19 cellular contexts compared by ENCODE assay signal in genomic region chr15:73822998-73823397, GRCh38. TPM values are rescaled to one million over a fixed set of nuclear protein-coding genes. Genes with fewer than 3 reads are reported as not detected.
DNase-seq lines count a peak whose midpoint lies in the region; TF ChIP-seq lines count a peak whose summit lies in the region.
"Had no signal": no experiment of that assay in that cellular context is flagged by ENCODE, and none has a peak within 500 bp of the region (broad histone marks: within the 10 kb centered on the region; RNA-seq: fewer than 3 reads in every experiment).

No MANE protein-coding gene starts in this region.

- H3K9ac ChIP-seq in GM23248: no peak overlapping the region

- no peak for TF ChIP-seq CTCF in choroid plexus epithelial cell (conservative IDR thresholded peaks at IDR 0.05; ENCODE audit: low read depth, low read length)

- H3K4me1 ChIP-seq in GM23248 (ENCODE audit: insufficient read depth): no peaks in the 10 kb centered on the region
- H3K4me1 ChIP-seq: esophagus squamous epithelium, tibial nerve had no signal

- H3K27ac ChIP-seq in GM23248: no peak overlapping the region
- H3K27ac ChIP-seq: esophagus squamous epithelium, skin epidermis, tibial nerve had no signal

- H3K4me3 ChIP-seq in GM23248 (no peak overlapping the region), choroid plexus epithelial cell (ENCODE audit: low read depth, low read length) (no peak overlapping the region)
- H3K4me3 ChIP-seq: esophagus squamous epithelium, skin epidermis, tibial nerve had no signal

- 18 to 22% methylated on average over 3 of the region's 3 CpGs for WGBS in GM23248 (ENCODE audit: low coverage in 1 of 2, low lambda C conversion rate in 2 of 2, missing lambda C conversion rate in 2 of 2), 2 experiments

- H2AFZ ChIP-seq in GM23248: no peak overlapping the region

- no peak overlapping the region for H3K4me2 ChIP-seq in GM23248 (ENCODE audit: unreplicated experiment)

- H3F3A ChIP-seq in GM23248 (ENCODE audit: insufficient read depth): no peaks in the 10 kb centered on the region

- H3K79me2 ChIP-seq in GM23248 (ENCODE audit: insufficient read depth): no peaks in the 10 kb centered on the region

- no peaks in the 10 kb centered on the region for H3K9me2 ChIP-seq in GM23248 (ENCODE audit: insufficient read depth)

- in situ Hi-C loops in GM23248 (cut with MboI): no loop called here

- H3K27me3 ChIP-seq in GM23248 (replicated peaks; ENCODE audit: insufficient read depth): peaks cover 18% of the 10 kb centered on the region
- H3K27me3 ChIP-seq: tibial nerve had no signal

- no peaks in the 10 kb centered on the region for H3K36me3 ChIP-seq in GM23248 (ENCODE audit: low read depth)
- H3K36me3 ChIP-seq: esophagus squamous epithelium, tibial nerve had no signal

- DNase-seq in GM23248 (peak; percentile 61), OCI-M1 (lab: John Stamatoyannopoulos, UW) (peak; percentile 14), choroid plexus epithelial cell (ENCODE audit: low read depth) (peak; percentile 57), myocyte (ENCODE audit: low read depth) (peak; percentile 49), putamen (ENCODE audit: low spot score) (no peak), UCSD-AML1 (lab: John Stamatoyannopoulos, UW; ENCODE audit: unreplicated experiment) (no peak)
- no peak for DNase-seq in activated T-cell treated with anti-CD3 and anti-CD28 coated beads, Interleukin-2, amount 50 U/mL, for 48 hours
- no peak for DNase-seq in activated CD8-positive, alpha-beta memory T cell treated with anti-CD3 and anti-CD28 coated beads, Interleukin-2, amount 50 U/mL, for 4 hours
- DNase-seq: activated CD4-positive, alpha-beta T cell treated with anti-CD3 and anti-CD28 coated beads for 4 hours; esophagus squamous epithelium; islet precursor cell; NCI-H1436 treated with DMSO at 0.1 percent for 48 hours; SW 1271 had no signal

- H3K9me3 ChIP-seq in GM23248 (ENCODE audit: low read depth): no peaks in the 10 kb centered on the region
- H3K9me3 ChIP-seq: esophagus squamous epithelium had no signal

- no peaks in the 10 kb centered on the region for H4K20me1 ChIP-seq in GM23248 (ENCODE audit: insufficient read depth)

RNA-seq across cellular contexts. Expression of gene TBC1D21, which starts 50.4 kb away (rescaled TPM):
- total RNA-seq in GM23248 (2014; rRNA removed; shearing (Covaris generic)): not detected in 2 replicates
- not detected in 2 replicates for polyA plus RNA-seq in GM23248 (2016; fragmentation: Nextera tagmentation; extraction: Ambion mirVana)
- not detected in 2 replicates for total RNA-seq in myocyte
- polyA plus RNA-seq in myocyte (2012): not detected
- total RNA-seq: activated T-helper 2 cell treated with anti-CD3 and anti-CD28 coated beads, Interferon-gamma antibody, Interleukin-2, Interleukin-4, amounts not matched to agents 10 μg/mL and 5 μg/mL and 100 μg/mL, durations not matched to agents 14 hours and 24 hours and 36 hours; esophagus squamous epithelium; H4; HT1080; natural killer cell treated with Interleukin-12 subunit alpha and Interleukin-12 subunit beta and Interleukin-15 and Interleukin-18, amount 100 ng/mL, for 72 hours; tibial nerve had no signal

Comparison
In these comparisons a context has a peak if more than half of its experiments do, and no peak if none do; other contexts are left out.
1. DNase-seq: peak in GM23248 (single experiment), OCI-M1 (single experiment), choroid plexus epithelial cell (single experiment) and myocyte (single experiment); none in activated T-cell treated with anti-CD3 and anti-CD28 coated beads, Interleukin-2, amount 50 U/mL, for 48 hours (0 of 2), putamen (single experiment), activated CD8-positive, alpha-beta memory T cell treated with anti-CD3 and anti-CD28 coated beads, Interleukin-2, amount 50 U/mL, for 4 hours (single experiment) and UCSD-AML1 (single experiment).